Comparison of ENCODE assay signal across 27 cellular contexts in genomic region chr3:112230033-112230432, GRCh38.
"Had no signal": no experiment of that assay in that cellular context is flagged by ENCODE, and none has a peak within 500 bp of the region (broad histone marks: within the 10 kb centered on the region; RNA-seq: fewer than 3 reads in every experiment).

No MANE protein-coding gene starts in this region.

- H3K36me3 ChIP-seq: adrenal gland, gastrocnemius medialis had no signal

- H3K27ac ChIP-seq: adrenal gland, body of pancreas, epithelial cell of prostate, foreskin keratinocyte, gastrocnemius medialis, heart left ventricle had no signal

- H3K9me3 ChIP-seq: adrenal gland, gastrocnemius medialis had no signal

- DNase-seq: activated CD4-positive, alpha-beta memory T cell treated with anti-CD3 and anti-CD28 coated beads for 36 hours; activated CD4-positive, alpha-beta T cell treated with anti-CD3 and anti-CD28 coated beads for 36 hours; activated CD4-positive, alpha-beta T cell treated with anti-CD3 and anti-CD28 coated beads, Interleukin-2, amount 10 ng/mL, durations not matched to agents 24 days and 14 days; activated CD4-positive, CD25-positive, alpha-beta regulatory T cell; activated CD4-positive, CD25-positive, alpha-beta regulatory T cell treated with anti-CD3 and anti-CD28 coated beads, Interleukin-2, amount 50 U/mL, for 72 hours; activated CD8-positive, alpha-beta memory T cell treated with anti-CD3 and anti-CD28 coated beads, Interleukin-2, amount 10 ng/mL, durations not matched to agents 7 days and 5 days; activated CD8-positive, alpha-beta memory T cell treated with anti-CD3 and anti-CD28 coated beads, Interleukin-2, amount 50 U/mL, for 4 hours; activated CD8-positive, alpha-beta T cell treated with anti-CD3 and anti-CD28 coated beads, Interleukin-2, amount 10 ng/mL, durations not matched to agents 7 days and 5 days; activated effector memory CD4-positive, alpha-beta T cell treated with anti-CD3 and anti-CD28 coated beads, Interleukin-2, amount 50 U/mL, for 16 hours; activated naive CD4-positive, alpha-beta T cell treated with anti-CD3 and anti-CD28 coated beads for 36 hours; activated naive CD8-positive, alpha-beta T cell treated with anti-CD3 and anti-CD28 coated beads for 36 hours; activated naive CD8-positive, alpha-beta T cell treated with anti-CD3 and anti-CD28 coated beads, Interleukin-2, amount 50 U/mL, for 24 hours; activated T-cell treated with anti-CD3 and anti-CD28 coated beads, Interleukin-2, amount 50 U/mL, for 1 hour; activated T-cell treated with anti-CD3 and anti-CD28 coated beads, Interleukin-2, amount 50 U/mL, for 48 hours; adrenal gland; amygdala; aorta; body of pancreas; caudate nucleus; cortex of kidney; effector CD8-positive, alpha-beta T cell; foreskin keratinocyte; gastrocnemius medialis; glutamatergic neuron; heart left ventricle; T-helper 2 cell had no signal

- H3K27me3 ChIP-seq: adrenal gland, body of pancreas, gastrocnemius medialis, heart left ventricle had no signal

- H3K4me1 ChIP-seq: adrenal gland, body of pancreas, foreskin keratinocyte, gastrocnemius medialis, heart left ventricle had no signal

- ATAC-seq: activated CD4-positive, alpha-beta T cell treated with anti-CD3 and anti-CD28 coated beads for 36 hours; activated CD8-positive, alpha-beta memory T cell treated with anti-CD3 and anti-CD28 coated beads, Interleukin-2, amount 10 ng/mL, durations not matched to agents 7 days and 5 days; activated CD8-positive, alpha-beta T cell treated with anti-CD3 and anti-CD28 coated beads, Interleukin-2, amount 10 ng/mL, durations not matched to agents 7 days and 5 days; activated naive CD8-positive, alpha-beta T cell treated with anti-CD3 and anti-CD28 coated beads, Interleukin-2, amount 50 U/mL, for 24 hours; body of pancreas; foreskin keratinocyte; gastrocnemius medialis; heart left ventricle had no signal

- H3K4me3 ChIP-seq: adrenal gland, body of pancreas, gastrocnemius medialis, heart left ventricle had no signal
